In genomic region chr16:89490386-89491237, GRCh38 we compare ENCODE assay signal across 8 cellular contexts. TPM values are rescaled to one million over a fixed set of nuclear protein-coding genes. Genes with fewer than 3 reads are reported as not detected.
DNase-seq lines count a peak whose midpoint lies in the region; ATAC-seq and TF ChIP-seq lines count a peak whose summit lies in the region.

ANKRD11 (minus strand) TSS chr16:89490561; CDS start chr16:89317019, 173,542 bp downstream.

- DNase-seq in DMS53 treated with DMSO at 0.1 percent for 48 hours (lab: John Stamatoyannopoulos, UW; ENCODE audit: unreplicated experiment), result peak; percentile 96
- DNase-seq in Peyer's patch, result peak; percentile 97 to 99 (median 98)
- DNase-seq in activated T-cell treated with anti-CD3 and anti-CD28 coated beads, Interleukin-2, amount 50 U/mL, for 48 hours, result peak; percentile 96 to 99
- peak; percentile 99 for DNase-seq in stimulated activated CD8-positive, alpha-beta memory T cell treated with anti-CD3 and anti-CD28 coated beads, Interleukin-7, amount 100 ng/mL, for 4 hours (ENCODE audit: low read depth in 2 of 2)

- peak within 1 kb of the TSS; percentile 95 for H3K4me2 ChIP-seq in KMS-11

- no peaks in the 10 kb centered on the region for H3K9me3 ChIP-seq in Peyer's patch
- H3K9me3 ChIP-seq in muscle layer of duodenum (ENCODE audit: control insufficient read depth in 1 of 2, low read length in 2 of 2), result no peaks in the 10 kb centered on the region

- peak; percentile 82 for ATAC-seq in GM21737 (IDR thresholded peaks at IDR 0.05; ENCODE audit: unreplicated experiment)
- ATAC-seq in esophagus mucosa, result peak; percentile 98

- H3K27me3 ChIP-seq in KMS-11 (ENCODE audit: insufficient read depth, low read depth), result no peaks in the 10 kb centered on the region
- no peaks in the 10 kb centered on the region for H3K27me3 ChIP-seq in Peyer's patch
- no peaks in the 10 kb centered on the region for H3K27me3 ChIP-seq in muscle layer of duodenum (ENCODE audit: low read depth, low read length)

- H3K79me2 ChIP-seq in KMS-11 (ENCODE audit: insufficient read depth, low read depth), result peaks cover 52% of the 10 kb centered on the region

- H3K27ac ChIP-seq in KMS-11 (peak within 1 kb of the TSS; percentile 75), Peyer's patch (peak within 1 kb of the TSS; percentile 97 to 100 (median 98)), muscle layer of duodenum (ENCODE audit: low read length) (peak within 1 kb of the TSS; percentile 91)

- TF ChIP-seq CTCF in KMS-11 (conservative IDR thresholded peaks at IDR 0.05; ENCODE audit: low read depth, low read length) (no peak), Peyer's patch (IDR thresholded peaks at IDR 0.05) (peak in 1 of 6 experiments; percentile 8)

- H3K9ac ChIP-seq in KMS-11, result peak within 1 kb of the TSS; percentile 77

- H3K36me3 ChIP-seq in KMS-11 (ENCODE audit: insufficient read depth) (no peaks in the 10 kb centered on the region), Peyer's patch (no peaks in the 10 kb centered on the region), muscle layer of duodenum (ENCODE audit: control insufficient read depth in 1 of 2, insufficient read depth in 2 of 2, low read length in 2 of 2) (no peaks in the 10 kb centered on the region)

- H3K4me3 ChIP-seq in KMS-11 (IDR thresholded peaks at IDR 0.05; ENCODE audit: insufficient read depth, low read depth, low read length) (no peak within 1 kb of the TSS), Peyer's patch (peak within 1 kb of the TSS; percentile 67 to 97 (median 75)), muscle layer of duodenum (ENCODE audit: low read depth in 1 of 2, low read length in 2 of 2) (peak within 1 kb of the TSS; percentile 78 to 90)

- H3K4me1 ChIP-seq in KMS-11 (ENCODE audit: low read depth, poor library complexity, severe bottlenecking), result peaks cover 45% of the 10 kb centered on the region
- H3K4me1 ChIP-seq in Peyer's patch, result peaks cover under 1 to 41% (median 21%) of the 10 kb centered on the region in 4 donors
- H3K4me1 ChIP-seq in muscle layer of duodenum (ENCODE audit: control insufficient read depth in 1 of 2, insufficient read depth in 2 of 2, low read length in 2 of 2), result peaks cover 21 to 34% of the 10 kb centered on the region in 2 donors

- peak within 1 kb of the TSS; percentile 75 for H2AFZ ChIP-seq in KMS-11 (ENCODE audit: low read depth)

- H4K20me1 ChIP-seq in KMS-11 (ENCODE audit: insufficient read depth), result peaks cover 33% of the 10 kb centered on the region

- TF ChIP-seq POLR2A in Peyer's patch (IDR thresholded peaks at IDR 0.05), result peak; percentile 74 to 94

RNA-seq across cellular contexts. Expression of gene ANKRD11, which starts in this region (rescaled TPM):
- total RNA-seq in Peyer's patch (100 to 1,000 TPM; 177 to 227 (median 211) TPM), esophagus mucosa (81.1 TPM)
